1 cellular context compared by ENCODE assay signal in genomic region chr17:444879-445454, GRCh38.
TF ChIP-seq lines count a peak whose summit lies in the region.

No MANE protein-coding gene starts in this region.

TF ChIP-seq in HepG2, 621 proteins besides CTCF, POLR2A, EP300 and RAD21:
- TF ChIP-seq SOX13 (IDR thresholded peaks at IDR 0.05), result no peak
- TF ChIP-seq SOX13 (CRISPR knock-in tag; conservative IDR thresholded peaks at IDR 0.05 in 1 of 2, IDR thresholded peaks at IDR 0.05 in 1 of 2), result peak in 1 of 2 experiments; percentile 52; a peak in 1 of 4 replicates
- TF ChIP-seq SKIL (CRISPR knock-in tag; IDR thresholded peaks at IDR 0.05; ENCODE audit: borderline replicate concordance), result no peak
- no peak for TF ChIP-seq ATF4 (CRISPR knock-in tag; IDR thresholded peaks at IDR 0.05)
- peak; percentile 28 for TF ChIP-seq ZEB1 (IDR thresholded peaks at IDR 0.05; ENCODE audit: insufficient replicate concordance, low read depth)
- TF ChIP-seq TIGD3 (CRISPR knock-in tag; IDR thresholded peaks at IDR 0.05; ENCODE audit: borderline replicate concordance), result no peak
- no peak for TF ChIP-seq SOX6 (IDR thresholded peaks at IDR 0.05)
- peak; percentile 29; the same call in 1 of the 2 replicates for TF ChIP-seq SOX6 (CRISPR knock-in tag; IDR thresholded peaks at IDR 0.05)
- peak; percentile 96 for TF ChIP-seq ZNF12 (CRISPR knock-in tag; IDR thresholded peaks at IDR 0.05)
- TF ChIP-seq ZNF44 (CRISPR knock-in tag; IDR thresholded peaks at IDR 0.05), result no peak
- TF ChIP-seq TBP (CRISPR knock-in tag; IDR thresholded peaks at IDR 0.05), result no peak
- no peak for TF ChIP-seq ZNF660 (CRISPR knock-in tag; IDR thresholded peaks at IDR 0.05; ENCODE audit: borderline replicate concordance, low read depth)
- no peak for TF ChIP-seq YEATS4 (CRISPR knock-in tag; IDR thresholded peaks at IDR 0.05; ENCODE audit: borderline replicate concordance)
- no peak for TF ChIP-seq IKZF1 (IDR thresholded peaks at IDR 0.05)
- TF ChIP-seq HOXD1 (CRISPR knock-in tag; IDR thresholded peaks at IDR 0.05), result no peak
- no peak for TF ChIP-seq NONO (IDR thresholded peaks at IDR 0.05)
- TF ChIP-seq NONO (CRISPR knock-in tag; conservative IDR thresholded peaks at IDR 0.05), result 0 out of 2 replicates have a peak, but pooled peaks have one; percentile 15
- no peak for TF ChIP-seq ZNF720 (CRISPR knock-in tag; IDR thresholded peaks at IDR 0.05)
- no peak for TF ChIP-seq ZNF333 (CRISPR knock-in tag; IDR thresholded peaks at IDR 0.05; ENCODE audit: borderline replicate concordance)
- no peak for TF ChIP-seq SPEN (CRISPR knock-in tag; IDR thresholded peaks at IDR 0.05; ENCODE audit: low read depth)
